ENCODE assay signal across 21 cellular contexts in genomic region chr1:41588334-41588875, GRCh38.
"Had no signal": no experiment of that assay in that cellular context is flagged by ENCODE, and none has a peak within 500 bp of the region (broad histone marks: within the 10 kb centered on the region; RNA-seq: fewer than 3 reads in every experiment).

No MANE protein-coding gene starts in this region.

- H3K9me3 ChIP-seq: SJSA1 had no signal

- H3K4me3 Mint-ChIP-seq: activated naive CD4-positive, alpha-beta T cell treated with anti-CD3 and anti-CD28 coated beads, Interleukin-2, amount 10 ng/mL, durations not matched to agents 7 days and 5 days; activated naive CD8-positive, alpha-beta T cell treated with anti-CD3 and anti-CD28 coated beads for 36 hours; T-helper 1 cell treated with Interleukin-12 subunit alpha and Interleukin-12 subunit beta and Interleukin-4 antibody, amounts not matched to agents 30 μg/mL and 1 μg/mL, for 36 hours had no signal

- H3K4me3 ChIP-seq: cardiac muscle cell, SJSA1 had no signal

- H3K27ac Mint-ChIP-seq: activated naive CD4-positive, alpha-beta T cell treated with anti-CD3 and anti-CD28 coated beads, Interleukin-2, amount 10 ng/mL, durations not matched to agents 7 days and 5 days; activated naive CD8-positive, alpha-beta T cell treated with anti-CD3 and anti-CD28 coated beads for 36 hours; T-helper 1 cell treated with Interleukin-12 subunit alpha and Interleukin-12 subunit beta and Interleukin-4 antibody, amounts not matched to agents 30 μg/mL and 1 μg/mL, for 36 hours had no signal

- DNase-seq: activated CD4-positive, alpha-beta T cell treated with anti-CD3 and anti-CD28 coated beads for 48 hours; activated effector memory CD4-positive, alpha-beta T cell treated with anti-CD3 and anti-CD28 coated beads, Interleukin-2, amount 50 U/mL, for 16 hours; activated naive CD4-positive, alpha-beta T cell treated with anti-CD3 and anti-CD28 coated beads, Interleukin-2, amount 10 ng/mL, durations not matched to agents 7 days and 5 days; activated naive CD8-positive, alpha-beta T cell treated with anti-CD3 and anti-CD28 coated beads for 36 hours; activated T-cell treated with anti-CD3 and anti-CD28 coated beads, Interleukin-2, amount 50 U/mL, for 1 hour; brain microvascular endothelial cell; cerebellar nuclear complex; MM.1S; NCI-H1105; NCI-H1436; NCI-H1694 treated with DMSO at 0.1 percent for 48 hours; NCI-H2081; NCI-H510A treated with DMSO at 0.1 percent for 48 hours; NCI-H69; NK-92 treated with Interleukin-12 subunit alpha and Interleukin-12 subunit beta, amount 100 ng/mL, for 24 hours; OCI-M1; RPMI8226; SHP77 had no signal

- H3K4me1 ChIP-seq: SJSA1 had no signal

- H3K27me3 ChIP-seq: brain microvascular endothelial cell, cardiac muscle cell, SJSA1 had no signal

- H3K27ac ChIP-seq: brain microvascular endothelial cell, cardiac muscle cell, SJSA1 had no signal

- H3K36me3 ChIP-seq: brain microvascular endothelial cell, cardiac muscle cell had no signal

- H3K27me3 Mint-ChIP-seq: activated naive CD4-positive, alpha-beta T cell treated with anti-CD3 and anti-CD28 coated beads, Interleukin-2, amount 10 ng/mL, durations not matched to agents 7 days and 5 days; activated naive CD8-positive, alpha-beta T cell treated with anti-CD3 and anti-CD28 coated beads for 36 hours had no signal

- H3K9me3 Mint-ChIP-seq: activated naive CD4-positive, alpha-beta T cell treated with anti-CD3 and anti-CD28 coated beads, Interleukin-2, amount 10 ng/mL, durations not matched to agents 7 days and 5 days; activated naive CD8-positive, alpha-beta T cell treated with anti-CD3 and anti-CD28 coated beads for 36 hours; T-helper 1 cell treated with Interleukin-12 subunit alpha and Interleukin-12 subunit beta and Interleukin-4 antibody, amounts not matched to agents 30 μg/mL and 1 μg/mL, for 36 hours had no signal
